20 cellular contexts compared by ENCODE assay signal in the genomic region with DNA sequence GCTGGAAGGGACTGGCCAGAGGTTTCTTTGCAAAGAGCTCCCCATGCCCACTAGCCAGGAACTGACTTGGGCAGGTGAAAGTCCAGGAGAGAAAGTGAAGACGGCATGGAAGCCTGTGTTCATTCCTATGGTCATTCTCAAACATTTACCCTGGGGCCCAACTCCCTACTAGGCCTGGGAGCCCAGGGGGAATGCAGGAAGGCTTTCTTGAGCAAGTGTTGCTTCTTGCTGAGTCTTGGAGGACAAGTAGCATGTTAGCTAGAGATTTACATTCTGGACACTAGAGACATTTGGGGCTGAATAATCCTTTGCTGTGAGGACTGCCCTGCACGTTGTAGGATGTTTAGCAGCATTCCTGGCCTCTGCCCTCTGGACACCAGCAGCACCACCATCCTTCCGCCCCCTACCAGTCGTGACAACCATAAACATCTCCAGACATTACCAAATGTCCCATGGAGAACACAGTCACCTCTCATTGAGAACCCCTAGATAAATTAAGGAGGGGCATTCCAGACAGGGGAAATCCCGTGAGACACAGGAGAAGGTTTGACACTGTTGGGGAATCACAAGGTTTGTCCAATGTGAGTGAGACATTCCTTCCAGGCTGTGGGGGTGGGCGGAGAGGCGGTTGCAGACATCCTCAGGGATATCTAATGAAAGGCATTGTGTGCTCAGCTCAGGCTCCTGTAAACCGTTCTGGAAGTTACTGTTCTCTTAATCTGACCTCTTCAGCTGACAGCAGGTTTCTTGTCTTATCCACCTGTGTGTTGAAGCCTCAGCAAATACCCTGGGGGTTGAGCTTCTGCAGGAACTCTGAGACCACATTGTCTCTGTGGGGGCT.
DNase-seq lines count a peak whose midpoint lies in the region; ATAC-seq and TF ChIP-seq lines count a peak whose summit lies in the region.
"Had no signal": no experiment of that assay in that cellular context is flagged by ENCODE, and none has a peak within 500 bp of the region (broad histone marks: within the 10 kb centered on the region; RNA-seq: fewer than 3 reads in every experiment).

No MANE protein-coding gene starts in this region.

- H3K9me1 ChIP-seq in IMR-90 (ENCODE audit: insufficient read depth, low read length): peaks cover 10% of the 10 kb centered on the region

- TF ChIP-seq POLR2A in IMR-90 (IDR thresholded peaks at IDR 0.05; ENCODE audit: low read depth, low read length) (no peak), spleen (IDR thresholded peaks at IDR 0.05) (no peak), testis (IDR thresholded peaks at IDR 0.05) (no peak)

- no peak overlapping the region for H3K9ac ChIP-seq in IMR-90 (ENCODE audit: low read depth, low read length)
- H3K9ac ChIP-seq: BLaER1 had no signal

- TF ChIP-seq CTCF in IMR-90 (conservative IDR thresholded peaks at IDR 0.05; ENCODE audit: low read depth, low read length) (no peak), fibroblast of villous mesenchyme (IDR thresholded peaks at IDR 0.05; ENCODE audit: insufficient read depth, low read depth, low read length) (no peak), spleen (IDR thresholded peaks at IDR 0.05 in 8 of 11, conservative IDR thresholded peaks at IDR 0.05 in 3 of 11) (no peak), testis (IDR thresholded peaks at IDR 0.05) (no peak)

- H3K4me1 ChIP-seq in IMR-90 (ENCODE audit: control insufficient read depth, insufficient read depth, low read length): peaks cover 18% of the 10 kb centered on the region
- H3K4me1 ChIP-seq in SJSA1 (replicated peaks): peaks cover 51% of the 10 kb centered on the region
- H3K4me1 ChIP-seq in spleen: peaks cover 0 to 13% (median 7%) of the 10 kb centered on the region in 6 donors
- no peaks in the 10 kb centered on the region for H3K4me1 ChIP-seq in testis

- H2BK120ac ChIP-seq in IMR-90 (ENCODE audit: low read depth, low read length): peak overlapping the region; percentile 39

- dilution Hi-C loops in IMR-90 (cut with HindIII; ENCODE audit: low sequenced_read_pairs, unreplicated experiment): no loop called here

- H3K79me1 ChIP-seq in IMR-90 (ENCODE audit: low read depth in 1 of 2, low read length in 2 of 2): no peaks in the 10 kb centered on the region

- H3K27me3 ChIP-seq in IMR-90 (ENCODE audit: control insufficient read depth, insufficient read depth, low read length): no peaks in the 10 kb centered on the region
- no peaks in the 10 kb centered on the region for H3K27me3 ChIP-seq in SJSA1 (replicated peaks)
- peaks cover 0 to 16% (median 0%) of the 10 kb centered on the region in 7 donors for H3K27me3 ChIP-seq in spleen (replicated peaks in 1 of 7)
- no peaks in the 10 kb centered on the region for H3K27me3 ChIP-seq in testis

- H3K4me2 ChIP-seq in IMR-90 (ENCODE audit: low read depth, low read length): peak overlapping the region; percentile 4; the same call in 1 of the 2 replicates
- H3K4me2 ChIP-seq: BLaER1 had no signal

- H3K9me3 ChIP-seq in IMR-90 (ENCODE audit: control insufficient read depth, insufficient read depth, low read length) (no peaks in the 10 kb centered on the region), SJSA1 (replicated peaks) (no peaks in the 10 kb centered on the region), spleen (no peaks in the 10 kb centered on the region), testis (no peaks in the 10 kb centered on the region)
- H3K9me3 ChIP-seq: BLaER1 had no signal

- TF ChIP-seq RAD21 in IMR-90 (IDR thresholded peaks at IDR 0.05; ENCODE audit: low read length): 0 out of 2 replicates have a peak, but pooled peaks have one; percentile 9

- no peak overlapping the region for H2AK9ac ChIP-seq in IMR-90 (replicated peaks; ENCODE audit: low read depth, low read length, poor library complexity)

- H2BK15ac ChIP-seq in IMR-90 (ENCODE audit: low read depth, low read length): peak overlapping the region; percentile 49; the same call in 1 of the 3 replicates

- peak; percentile 62 for DNase-seq in IMR-90
- DNase-seq in SJSA1 (ENCODE audit: low read depth in 1 of 2, low spot score in 2 of 2): peak; percentile 62 to 65
- peak; percentile 26 for DNase-seq in fibroblast of villous mesenchyme (ENCODE audit: low read depth)
- DNase-seq in spleen: peak; percentile 7
- DNase-seq in hypothalamus (lab: John Stamatoyannopoulos, UW): no peak
- no peak for DNase-seq in LoVo (ENCODE audit: low spot score)
- no peak for DNase-seq in testis
- DNase-seq: activated B cell treated with CpG ODN at 0.5 μM for 24 hours; activated CD8-positive, alpha-beta memory T cell treated with anti-CD3 and anti-CD28 coated beads, Interleukin-2, amount 10 ng/mL, durations not matched to agents 7 days and 5 days; activated effector memory CD4-positive, alpha-beta T cell treated with anti-CD3 and anti-CD28 coated beads, Interleukin-2, amount 50 U/mL, for 16 hours; anterior cingulate cortex; DMS153; glutamatergic neuron; NCI-H1092; NCI-H774; nucleus accumbens; stimulated activated CD4-positive, alpha-beta T cell treated with anti-CD3 and anti-CD28 coated beads, Interleukin-2, amount 100 ng/mL, for 48 hours had no signal

- H4K5ac ChIP-seq in IMR-90 (ENCODE audit: low read depth, low read length): no peak overlapping the region

- intact Hi-C loops in IMR-90 (cut with micrococcal nuclease): loop anchor here (2.0 to 5.0 kb wide), 2 partner anchors 41 to 101 kb away; no protein-coding TSS in a partner anchor
- intact Hi-C loops in spleen (cut with DNase I; ENCODE audit: low total_unique reads): no loop called here
- intact Hi-C loops in testis (cut with DNase I; ENCODE audit: low total_unique reads): no loop called here

- BruUV-seq in IMR-90 (replicated peaks; lab: Mats Ljungman, UMichigan): no TSS peak

- peak overlapping the region; percentile 4 for H3K4ac ChIP-seq in IMR-90 (ENCODE audit: low read depth, low read length)

- no peak overlapping the region for H3K27ac ChIP-seq in IMR-90 (ENCODE audit: insufficient read depth, low read length)
- H3K27ac ChIP-seq in SJSA1: peak overlapping the region; percentile 34
- no peak overlapping the region for H3K27ac ChIP-seq in spleen
- H3K27ac ChIP-seq in testis: no peak overlapping the region
- H3K27ac ChIP-seq: BLaER1, coronary artery had no signal

- H3K36me3 ChIP-seq in IMR-90 (ENCODE audit: control insufficient read depth, insufficient read depth, low read length) (no peaks in the 10 kb centered on the region), SJSA1 (peaks cover 77% of the 10 kb centered on the region), spleen (no peaks in the 10 kb centered on the region), testis (ENCODE audit: low read depth, missing control alignments) (no peaks in the 10 kb centered on the region)
- H3K36me3 ChIP-seq: BLaER1 had no signal

- WGBS in IMR-90 (ENCODE audit: extremely low coverage in 2 of 2, insufficient read length in 1 of 2), 2 experiments: no CpG with 5 or more reads among the region's 8 CpGs
- 71 to 84% (median 78%) methylated on average over 8 of the region's 8 CpGs for WGBS in spleen, 5 donors
- WGBS in testis, 2 donors: 64 to 68% methylated on average over 8 of the region's 8 CpGs

- H2AFZ ChIP-seq in IMR-90 (replicated peaks; ENCODE audit: low read length, poor library complexity): peak overlapping the region; percentile 9

- POLR2A ChIA-PET in IMR-90 (lab: Charles Lee; ENCODE audit: unreplicated experiment): no interaction called here

- peak overlapping the region; percentile 49 for H3K18ac ChIP-seq in IMR-90 (ENCODE audit: low read depth, low read length)

- peak overlapping the region; percentile 67; the same call in 1 of the 2 replicates for H3K14ac ChIP-seq in IMR-90 (replicated peaks; ENCODE audit: low read depth, low read length)

- H4K8ac ChIP-seq in IMR-90 (ENCODE audit: low read depth in 2 of 2, low read length in 2 of 2): peak overlapping the region in 1 of 2 experiments; percentile 8; a peak in 1 of 4 replicates

- peak overlapping the region; percentile 46; the same call in 1 of the 2 replicates for H2BK20ac ChIP-seq in IMR-90 (ENCODE audit: low read depth, low read length)

- H2AK5ac ChIP-seq in IMR-90 (ENCODE audit: low read depth, low read length): peak overlapping the region; percentile 83

- CTCF ChIA-PET in IMR-90 (lab: Yijun Ruan, JAX): no interaction called here

- no peak overlapping the region for H2BK5ac ChIP-seq in IMR-90 (ENCODE audit: low read depth, low read length, poor library complexity, severe bottlenecking)

- no peak overlapping the region for H3K56ac ChIP-seq in IMR-90 (ENCODE audit: extremely low read depth, insufficient read depth, low read length)

- in situ Hi-C loops in IMR-90 (cut with MboI; ENCODE audit: low sequenced_read_pairs): no loop called here

- ATAC-seq in IMR-90 (ENCODE audit: low read depth): peak; percentile 30
- ATAC-seq: activated CD8-positive, alpha-beta memory T cell treated with anti-CD3 and anti-CD28 coated beads, Interleukin-2, amount 10 ng/mL, durations not matched to agents 7 days and 5 days; sciatic nerve had no signal

- peak overlapping the region; percentile 29 for H3K23ac ChIP-seq in IMR-90 (ENCODE audit: low read depth, low read length)

- no peaks in the 10 kb centered on the region for H4K20me1 ChIP-seq in IMR-90 (ENCODE audit: insufficient read depth, low read length)

- H3K4me3 ChIP-seq in IMR-90 (ENCODE audit: insufficient read depth, low read depth, low read length) (no peak overlapping the region), SJSA1 (no peak overlapping the region), fibroblast of villous mesenchyme (ENCODE audit: low read depth, low read length) (no peak overlapping the region), spleen (no peak overlapping the region), testis (no peak overlapping the region)
- H3K4me3 ChIP-seq: BLaER1, coronary artery had no signal

- H4K91ac ChIP-seq in IMR-90 (ENCODE audit: insufficient read depth, low read depth, low read length): peak overlapping the region; percentile 15; the same call in 1 of the 2 replicates

TF ChIP-seq in IMR-90, 13 proteins besides CTCF, POLR2A, EP300 and RAD21:
- TF ChIP-seq CEBPB (IDR thresholded peaks at IDR 0.05; ENCODE audit: low read depth, low read length): no peak
- peak; percentile 69 for TF ChIP-seq BHLHE40 (IDR thresholded peaks at IDR 0.05; ENCODE audit: low read depth, low read length)
- peak; percentile 45; the same call in 1 of the 2 replicates for TF ChIP-seq FOS (IDR thresholded peaks at IDR 0.05; ENCODE audit: low read depth, low read length)

Comparison
In these comparisons a context has a peak if more than half of its experiments do, and no peak if none do; other contexts are left out.
1. DNase-seq: peak in IMR-90 (single experiment), SJSA1 (2 of 2), fibroblast of villous mesenchyme (single experiment) and spleen (single experiment); none in hypothalamus (0 of 51), LoVo (single experiment) and testis (single experiment).